14 cellular contexts compared by ENCODE assay signal in the genomic region with DNA sequence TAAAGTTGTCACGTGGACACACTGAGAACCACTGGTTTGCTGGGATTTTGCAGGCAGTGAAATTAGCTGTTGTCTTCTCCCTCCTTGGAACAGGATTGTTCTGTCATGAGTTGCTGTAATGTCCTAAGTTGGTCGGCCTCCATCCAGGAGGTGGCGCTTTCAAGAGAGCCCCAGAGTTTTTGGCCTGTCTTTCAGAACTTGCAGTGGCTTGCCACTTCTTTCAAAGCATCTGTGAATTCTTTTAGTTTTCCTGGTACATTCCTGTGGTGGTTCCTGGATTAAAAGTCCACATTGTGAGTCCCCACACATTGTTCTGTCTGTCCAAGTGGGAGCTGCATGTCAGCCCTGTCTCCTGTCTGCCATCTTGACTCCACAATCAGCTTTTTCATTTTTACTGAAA.
DNase-seq lines count a peak whose midpoint lies in the region; ATAC-seq, FAIRE-seq and TF ChIP-seq lines count a peak whose summit lies in the region.
"Had no signal": no experiment of that assay in that cellular context is flagged by ENCODE, and none has a peak within 500 bp of the region (broad histone marks: within the 10 kb centered on the region; RNA-seq: fewer than 3 reads in every experiment).

No MANE protein-coding gene starts in this region.

- intact Hi-C loops in HepG2 (cut with micrococcal nuclease; ENCODE audit: unreplicated experiment) = no loop called here

- CTCF ChIA-PET in WTC11 (lab: Charles Lee) (interaction anchor here (1.5 kb wide), 1 partner anchor 286 kb away, joined by 7 read pairs; no protein-coding TSS in a partner anchor), HepG2 (lab: Yijun Ruan, JAX; ENCODE audit: low intra/inter-chr PET ratio, low total read pairs) (interaction anchor here (1.1 kb wide), 1 partner anchor 286 kb away, joined by 3 read pairs; no protein-coding TSS in a partner anchor)

- no peak overlapping the region for H3K4me3 ChIP-seq in HepG2 (replicated peaks in 1 of 3; ENCODE audit: insufficient read depth in 1 of 3, low read depth in 2 of 3, low read length in 3 of 3)
- H3K4me3 ChIP-seq: esophagus squamous epithelium, sigmoid colon had no signal

- H3K36me3 ChIP-seq in HepG2 (replicated peaks in 1 of 2; ENCODE audit: control insufficient read depth in 1 of 2, insufficient read depth in 2 of 2, low read length in 2 of 2) = 0 out of 5 replicates have a peak, but pooled peaks cover 0 to 1% of the 10 kb centered on the region in 2 experiments
- H3K36me3 ChIP-seq: esophagus squamous epithelium, sigmoid colon had no signal

- no peaks in the 10 kb centered on the region for H4K20me1 ChIP-seq in HepG2 (ENCODE audit: insufficient read depth, low read length)

- no TSS peak for BruUV-seq in HepG2 (replicated peaks; lab: Mats Ljungman, UMichigan)

- DNase-seq in EL (peak; percentile 4), HT-29 (ENCODE audit: low spot score) (peak; percentile 22), WTC11 (ENCODE audit: low spot score) (peak; percentile 13), HepG2 (ENCODE audit: low spot score) (peak; percentile 18), cerebellum (ENCODE audit: low spot score) (no peak)
- DNase-seq in naive thymus-derived CD8-positive, alpha-beta T cell = no peak
- DNase-seq: activated CD4-positive, alpha-beta T cell treated with anti-CD3 and anti-CD28 coated beads, Interleukin-2, amount 50 U/mL, for 48 hours; activated effector memory CD4-positive, alpha-beta T cell treated with anti-CD3 and anti-CD28 coated beads, Interleukin-2, amount 50 U/mL, for 16 hours; esophagus squamous epithelium; islet precursor cell; NCI-H2081 treated with DMSO at 0.1 percent for 48 hours; nephron progenitor cell; sigmoid colon had no signal

- H3K4me1 Mint-ChIP-seq in WTC11 = no peaks in the 10 kb centered on the region
- H3K4me1 Mint-ChIP-seq in naive thymus-derived CD8-positive, alpha-beta T cell = no peaks in the 10 kb centered on the region
- H3K4me1 Mint-ChIP-seq: nephron progenitor cell had no signal

- H3K27me3 ChIP-seq in HepG2 (ENCODE audit: control insufficient read depth in 1 of 2, insufficient read depth in 2 of 2, low read length in 2 of 2) = no peaks in the 10 kb centered on the region
- H3K27me3 ChIP-seq: esophagus squamous epithelium, sigmoid colon had no signal

- no peak overlapping the region for H3K4me2 ChIP-seq in HepG2 (ENCODE audit: low read depth, low read length)

- TF ChIP-seq EP300 in HepG2 (IDR thresholded peaks at IDR 0.05; ENCODE audit: low read depth in 2 of 2, low read length in 2 of 2) (no peak), HepG2 (CRISPR knock-in tag; IDR thresholded peaks at IDR 0.05; ENCODE audit: borderline replicate concordance) (no peak)

- H3K9me3 ChIP-seq in HepG2 (ENCODE audit: low read length) = no peaks in the 10 kb centered on the region
- H3K9me3 ChIP-seq: esophagus squamous epithelium, sigmoid colon had no signal

- 95% methylated on average over 3 of the region's 3 CpGs for WGBS in HepG2 (ENCODE audit: low lambda C conversion rate)

- TF ChIP-seq POLR2A in HepG2 (IDR thresholded peaks at IDR 0.05; ENCODE audit: insufficient read depth in 1 of 2, low read depth in 2 of 2, low read length in 2 of 2) = no peak

- no peak overlapping the region for H3K4me3 Mint-ChIP-seq in WTC11
- no peak overlapping the region for H3K4me3 Mint-ChIP-seq in naive thymus-derived CD8-positive, alpha-beta T cell
- H3K4me3 Mint-ChIP-seq: nephron progenitor cell had no signal

- peak; percentile 44; the same call in 1 of the 2 replicates for ATAC-seq in WTC11
- ATAC-seq in HepG2 = no peak; the same call in 2 of the 3 replicates
- ATAC-seq in HG02885 (IDR thresholded peaks at IDR 0.05; ENCODE audit: poor library complexity, unreplicated experiment) = no peak
- ATAC-seq in naive thymus-derived CD8-positive, alpha-beta T cell = no peak

- TF ChIP-seq CTCF in WTC11 (IDR thresholded peaks at IDR 0.05) = no peak
- TF ChIP-seq CTCF in HepG2 (CRISPR knock-in tag; IDR thresholded peaks at IDR 0.05) = peak; percentile 34; the same call in 1 of the 2 replicates

- TF ChIP-seq RAD21 in HepG2 (CRISPR knock-in tag; IDR thresholded peaks at IDR 0.05) = no peak

- H2AFZ ChIP-seq in HepG2 (ENCODE audit: low read length) = no peak overlapping the region

- H3K4me1 ChIP-seq in HepG2 (ENCODE audit: insufficient read depth, low read length) = no peaks in the 10 kb centered on the region
- H3K4me1 ChIP-seq: esophagus squamous epithelium, sigmoid colon had no signal

- H3K79me2 ChIP-seq in HepG2 (ENCODE audit: insufficient read depth, low read length) = no peaks in the 10 kb centered on the region

- no peaks in the 10 kb centered on the region for H3K27me3 Mint-ChIP-seq in WTC11 (ENCODE audit: low read depth)
- peaks cover 0 to 3% (median 0%) of the 10 kb centered on the region in 5 donors for H3K27me3 Mint-ChIP-seq in naive thymus-derived CD8-positive, alpha-beta T cell

- H3K9ac ChIP-seq in HepG2 (ENCODE audit: insufficient read depth, low read depth, low read length) = no peak overlapping the region

- H3K27ac ChIP-seq in HepG2 (ENCODE audit: extremely low read length, insufficient read depth, low read length) = no peak overlapping the region
- H3K27ac ChIP-seq: esophagus squamous epithelium, sigmoid colon had no signal

- no peak overlapping the region for H3K27ac Mint-ChIP-seq in WTC11
- H3K27ac Mint-ChIP-seq in naive thymus-derived CD8-positive, alpha-beta T cell = no peak overlapping the region
- H3K27ac Mint-ChIP-seq: nephron progenitor cell had no signal

- in situ Hi-C loops in HepG2 (cut with HindIII; ENCODE audit: extremely low pct_ligation_motif_present, low pct_unique_long_range_greater_than_20kb) = no loop called here

- POLR2A ChIA-PET in WTC11 (lab: Charles Lee) = no interaction called here
- POLR2A ChIA-PET in HepG2 (lab: Yijun Ruan, JAX) = no interaction called here
- POLR2A ChIA-PET in naive thymus-derived CD8-positive, alpha-beta T cell (lab: Charles Lee) = no interaction called here

- no peak for FAIRE-seq in HepG2 (lab: Jason Lieb, UNC)

- H3K9me3 Mint-ChIP-seq in WTC11 = peaks cover 5% of the 10 kb centered on the region; the same call in 1 of the 2 replicates
- peaks cover 0 to 8% (median 0%) of the 10 kb centered on the region in 9 donors for H3K9me3 Mint-ChIP-seq in naive thymus-derived CD8-positive, alpha-beta T cell

- H3K36me3 Mint-ChIP-seq in WTC11 = peaks cover 3% of the 10 kb centered on the region; the same call in 1 of the 2 replicates
- H3K36me3 Mint-ChIP-seq in naive thymus-derived CD8-positive, alpha-beta T cell = no peaks in the 10 kb centered on the region

TF ChIP-seq in WTC11, 78 proteins besides CTCF, POLR2A, EP300 and RAD21:
- TF ChIP-seq, protein P1, sequence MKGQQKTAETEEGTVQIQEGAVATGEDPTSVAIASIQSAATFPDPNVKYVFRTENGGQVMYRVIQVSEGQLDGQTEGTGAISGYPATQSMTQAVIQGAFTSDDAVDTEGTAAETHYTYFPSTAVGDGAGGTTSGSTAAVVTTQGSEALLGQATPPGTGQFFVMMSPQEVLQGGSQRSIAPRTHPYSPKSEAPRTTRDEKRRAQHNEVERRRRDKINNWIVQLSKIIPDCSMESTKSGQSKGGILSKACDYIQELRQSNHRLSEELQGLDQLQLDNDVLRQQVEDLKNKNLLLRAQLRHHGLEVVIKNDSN (CRISPR knock-in tag; IDR thresholded peaks at IDR 0.05) = no peak

TF ChIP-seq in HepG2, 621 proteins besides CTCF, POLR2A, EP300 and RAD21 (continues in another document):
- TF ChIP-seq ZNF724P (CRISPR knock-in tag; IDR thresholded peaks at IDR 0.05; ENCODE audit: borderline replicate concordance) = no peak

Comparison
In these comparisons a context has a peak if more than half of its experiments do, and no peak if none do; other contexts are left out.
1. DNase-seq: peak in EL (single experiment), HT-29 (single experiment), WTC11 (single experiment) and HepG2 (single experiment); none in cerebellum (single experiment) and naive thymus-derived CD8-positive, alpha-beta T cell (0 of 10).